Comparison of ENCODE assay signal across 26 cellular contexts in the genomic region with DNA sequence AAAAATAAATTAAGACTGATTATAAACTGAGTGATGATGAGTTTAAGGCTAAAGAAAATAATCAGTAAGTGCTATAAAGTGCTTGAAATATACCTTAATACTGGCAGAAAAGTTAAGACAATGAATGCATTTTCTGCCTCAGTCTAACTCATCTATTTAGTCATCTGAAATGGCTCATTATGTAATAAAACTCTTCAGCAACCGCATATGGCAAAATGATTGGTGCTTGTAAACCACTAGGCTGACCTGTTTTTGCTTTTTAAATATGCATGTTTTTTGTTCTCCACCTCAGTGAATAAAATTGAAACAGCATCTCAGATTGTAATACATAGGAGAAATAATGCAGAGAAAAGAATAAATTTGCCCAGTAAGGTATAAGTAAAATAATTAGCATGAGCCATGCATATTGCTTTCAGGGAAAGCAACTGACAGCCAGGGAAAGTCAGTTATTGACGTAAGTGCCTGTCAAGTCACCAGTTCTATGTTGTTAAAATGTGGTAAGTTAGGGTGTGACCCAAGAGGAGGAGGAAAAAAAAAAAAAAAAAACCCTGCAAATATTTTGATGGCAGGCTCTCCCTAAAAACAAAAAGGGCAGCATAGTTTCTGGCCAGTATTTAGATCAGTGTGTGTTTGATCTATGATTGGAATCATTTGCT.
DNase-seq lines count a peak whose midpoint lies in the region; ATAC-seq, FAIRE-seq and TF ChIP-seq lines count a peak whose summit lies in the region.
"Had no signal": no experiment of that assay in that cellular context is flagged by ENCODE, and none has a peak within 500 bp of the region (broad histone marks: within the 10 kb centered on the region; RNA-seq: fewer than 3 reads in every experiment).

No MANE protein-coding gene starts in this region.

- no peaks in the 10 kb centered on the region for H3K9me3 ChIP-seq in GM23248 (ENCODE audit: low read depth)
- no peaks in the 10 kb centered on the region for H3K9me3 ChIP-seq in osteoblast (ENCODE audit: low read depth, low read length)
- H3K9me3 ChIP-seq in pancreas: no peaks in the 10 kb centered on the region
- H3K9me3 ChIP-seq: adrenal gland, BE2C, body of pancreas, tibial artery had no signal

- H3F3A ChIP-seq in GM23248 (ENCODE audit: insufficient read depth): no peaks in the 10 kb centered on the region

- H3K9ac ChIP-seq in GM23248: no peak overlapping the region

- 65 to 68% methylated on average over 2 of the region's 2 CpGs for WGBS in GM23248 (ENCODE audit: low coverage in 1 of 2, low lambda C conversion rate in 2 of 2, missing lambda C conversion rate in 2 of 2), 2 experiments
- 88 to 89% methylated on average over 2 of the region's 2 CpGs for WGBS in pancreas, 2 donors

- intact Hi-C loops in pancreas (cut with DNase I): no loop called here

- in situ Hi-C loops in GM23248 (cut with MboI): no loop called here

- no peak overlapping the region for H2AFZ ChIP-seq in GM23248
- H2AFZ ChIP-seq in osteoblast (ENCODE audit: low read length): no peak overlapping the region

- no peak for FAIRE-seq in pancreas (lab: Jason Lieb, UNC)
- FAIRE-seq: GM18507, GM19239 had no signal

- H3K27me3 ChIP-seq in GM23248 (replicated peaks; ENCODE audit: insufficient read depth) (no peaks in the 10 kb centered on the region), osteoblast (ENCODE audit: insufficient read depth, low read length) (no peaks in the 10 kb centered on the region), pancreas (no peaks in the 10 kb centered on the region)
- H3K27me3 ChIP-seq: BE2C, tibial artery had no signal

- ATAC-seq in GM19324 (IDR thresholded peaks at IDR 0.05; ENCODE audit: low FRiP score, unreplicated experiment) (no peak), pancreas (no peak)
- ATAC-seq: activated CD8-positive, alpha-beta T cell treated with anti-CD3 and anti-CD28 coated beads for 36 hours; body of pancreas; CD8-positive, alpha-beta T cell had no signal

- H3K4me1 ChIP-seq in GM23248 (ENCODE audit: insufficient read depth) (peaks cover 12% of the 10 kb centered on the region), osteoblast (ENCODE audit: insufficient read depth, low read length) (peaks cover 52% of the 10 kb centered on the region), pancreas (no peaks in the 10 kb centered on the region)
- H3K4me1 ChIP-seq: adrenal gland, BE2C, body of pancreas had no signal

- no peak for TF ChIP-seq CTCF in epithelial cell of esophagus (IDR thresholded peaks at IDR 0.05; ENCODE audit: insufficient read depth, low read depth, low read length, missing control alignments)
- no peak for TF ChIP-seq CTCF in osteoblast (IDR thresholded peaks at IDR 0.05; ENCODE audit: extremely low read depth, low read depth, low read length)
- TF ChIP-seq CTCF in pancreas (IDR thresholded peaks at IDR 0.05): no peak

- H3K79me2 ChIP-seq in GM23248 (ENCODE audit: insufficient read depth): no peaks in the 10 kb centered on the region
- peaks cover 72% of the 10 kb centered on the region for H3K79me2 ChIP-seq in osteoblast (ENCODE audit: insufficient read depth, low read length)

- H3K36me3 ChIP-seq in GM23248 (ENCODE audit: low read depth): no peaks in the 10 kb centered on the region
- peaks cover 9% of the 10 kb centered on the region for H3K36me3 ChIP-seq in osteoblast (ENCODE audit: insufficient read depth, low read length)
- no peaks in the 10 kb centered on the region for H3K36me3 ChIP-seq in pancreas
- H3K36me3 ChIP-seq: adrenal gland, BE2C, tibial artery had no signal

- DNase-seq in GM23248 (peak; percentile 33), NCI-H526 treated with DMSO at 0.1 percent for 48 hours (lab: John Stamatoyannopoulos, UW) (peak; percentile 5), epithelial cell of esophagus (ENCODE audit: low read depth) (peak; percentile 41), osteoblast (ENCODE audit: insufficient read length, low spot score, missing footprints) (peak; percentile 86), Kasumi-1 (lab: John Stamatoyannopoulos, UW) (no peak), pancreas (no peak)
- DNase-seq in activated CD4-positive, alpha-beta T cell treated with anti-CD3 and anti-CD28 coated beads for 4 hours: no peak
- DNase-seq: ACHN; activated CD8-positive, alpha-beta T cell treated with anti-CD3 and anti-CD28 coated beads for 36 hours; activated naive CD4-positive, alpha-beta T cell treated with anti-CD3 and anti-CD28 coated beads, Interleukin-2, amount 10 ng/mL, durations not matched to agents 7 days and 5 days; adrenal gland; BE2C; body of pancreas; CD8-positive, alpha-beta T cell; hippocampal formation; NCI-H1092; NCI-H187; NCI-H2171 treated with DMSO at 0.1 percent for 48 hours; NCI-H510A; SHP77 treated with DMSO at 0.1 percent for 48 hours; stimulated activated CD4-positive, alpha-beta T cell treated with anti-CD3 and anti-CD28 coated beads, Interleukin-15, amount 100 ng/mL, for 24 hours; stimulated activated CD4-positive, alpha-beta T cell treated with anti-CD3 and anti-CD28 coated beads, Interleukin-4, amount 100 ng/mL, for 4 hours; tibial artery had no signal

- no peaks in the 10 kb centered on the region for H3K9me2 ChIP-seq in GM23248 (ENCODE audit: insufficient read depth)

- H4K20me1 ChIP-seq in GM23248 (ENCODE audit: insufficient read depth) (no peaks in the 10 kb centered on the region), osteoblast (ENCODE audit: insufficient read depth, low read length) (peaks cover 4% of the 10 kb centered on the region)

- H3K4me3 ChIP-seq in GM23248 (no peak overlapping the region), epithelial cell of esophagus (ENCODE audit: low read length) (no peak overlapping the region), osteoblast (ENCODE audit: insufficient read depth, low read length) (no peak overlapping the region), pancreas (no peak overlapping the region)
- H3K4me3 ChIP-seq: adrenal gland, body of pancreas, tibial artery had no signal

- H3K27ac ChIP-seq in GM23248 (no peak overlapping the region), osteoblast (ENCODE audit: low read depth, low read length) (peak overlapping the region; percentile 10), pancreas (no peak overlapping the region)
- H3K27ac ChIP-seq: adrenal gland, body of pancreas, tibial artery had no signal

- H3K4me2 ChIP-seq in GM23248 (ENCODE audit: unreplicated experiment) (no peak overlapping the region), osteoblast (ENCODE audit: insufficient read depth, low read length) (peak overlapping the region; percentile 12)

Comparison
In these comparisons a context has a peak if more than half of its experiments do, and no peak if none do; other contexts are left out.
1. DNase-seq: peak in GM23248 (single experiment), NCI-H526 treated with DMSO at 0.1 percent for 48 hours (single experiment), epithelial cell of esophagus (single experiment) and osteoblast (single experiment); none in Kasumi-1 (0 of 2), pancreas (0 of 6) and activated CD4-positive, alpha-beta T cell treated with anti-CD3 and anti-CD28 coated beads for 4 hours (0 of 2).